1 cellular context compared by ENCODE assay signal in genomic region chr19:2131012-2131975, GRCh38. TPM values are rescaled to one million over a fixed set of nuclear protein-coding genes. Genes with fewer than 3 reads are reported as not detected.
"Had no signal": no experiment of that assay in that cellular context is flagged by ENCODE, and none has a peak within 500 bp of the region (broad histone marks: within the 10 kb centered on the region; RNA-seq: fewer than 3 reads in every experiment).

No MANE protein-coding gene starts in this region.

RNA-seq across cellular contexts. Expression of gene IZUMO4, which starts 34.6 kb away (rescaled TPM):
- total RNA-seq: ascending aorta had no signal
